39 cellular contexts compared by ENCODE assay signal in the genomic region with DNA sequence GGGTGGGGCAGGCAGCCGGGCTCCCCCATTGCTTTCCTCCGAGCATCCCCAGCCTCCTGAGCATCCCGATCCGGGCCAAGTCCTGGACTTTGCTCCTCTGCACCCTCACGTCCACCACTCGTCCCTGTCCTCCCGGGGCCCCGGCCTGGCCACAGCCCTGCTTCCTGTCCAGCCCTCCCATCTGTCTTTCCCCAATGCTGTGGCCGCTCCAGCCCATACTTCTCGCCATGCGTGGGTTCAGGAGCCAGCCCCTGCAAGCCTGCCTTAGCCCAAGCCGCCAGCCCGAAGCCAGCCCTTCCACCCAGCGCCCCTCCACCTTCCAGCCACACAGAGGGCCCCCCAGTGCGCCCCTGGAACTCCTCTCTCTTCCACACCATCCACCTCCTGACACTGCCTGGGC. TPM values are rescaled to one million over a fixed set of nuclear protein-coding genes. Genes with fewer than 3 reads are reported as not detected.
A peak's percentile ranks its signal among the peaks of the same experiment; 100 is the strongest.
DNase-seq lines count a peak whose midpoint lies in the region; ATAC-seq and TF ChIP-seq lines count a peak whose summit lies in the region.
"Had no signal": no experiment of that assay in that cellular context is flagged by ENCODE, and none has a peak within 500 bp of the region (broad histone marks: within the 10 kb centered on the region; RNA-seq: fewer than 3 reads in every experiment).

No MANE protein-coding gene starts in this region.

- H3K4me2 ChIP-seq in mesenchymal stem cell (ENCODE audit: low read length, poor library complexity, severe bottlenecking), result no peak overlapping the region
- H3K4me2 ChIP-seq: A549 had no signal

- no peak overlapping the region for H3K4me3 ChIP-seq in heart right ventricle
- H3K4me3 ChIP-seq in right atrium auricular region, result no peak overlapping the region
- H3K4me3 ChIP-seq in mesenchymal stem cell (ENCODE audit: insufficient read depth in 1 of 2, low read depth in 1 of 2, low read length in 2 of 2), result no peak overlapping the region
- H3K4me3 ChIP-seq: A549, colonic mucosa, HAP-1, testis, vagina had no signal

- no peak overlapping the region for H3K27ac Mint-ChIP-seq in type B pancreatic cell
- H3K27ac Mint-ChIP-seq: activated CD8-positive, alpha-beta T cell treated with anti-CD3 and anti-CD28 coated beads for 36 hours; activated naive CD4-positive, alpha-beta T cell treated with anti-CD3 and anti-CD28 coated beads, Interleukin-2, amount 50 U/mL, for 72 hours; activated T-helper 1 cell treated with anti-CD3 and anti-CD28 coated beads, Interleukin-12 subunit alpha, Interleukin-12 subunit beta, Interleukin-2, Interleukin-4 antibody, amounts not matched to agents 30 ng/mL and 10 ng/mL and 1 ng/mL, durations not matched to agents 14 hours and 24 hours and 36 hours; CD4-positive, CD25-positive, alpha-beta regulatory T cell; effector memory CD8-positive, alpha-beta T cell; progenitor cell of endocrine pancreas had no signal

- no peak overlapping the region for H3K27ac ChIP-seq in heart right ventricle
- H3K27ac ChIP-seq in right atrium auricular region, result no peak overlapping the region
- H3K27ac ChIP-seq in mesenchymal stem cell (ENCODE audit: low read length, poor library complexity, severe bottlenecking), result no peak overlapping the region
- H3K27ac ChIP-seq: A549, colonic mucosa, HL-60, neutrophil, testis, vagina had no signal

- H2BK15ac ChIP-seq in mesenchymal stem cell (ENCODE audit: low read depth, poor library complexity, severe bottlenecking), result no peak overlapping the region

- H4K8ac ChIP-seq in mesenchymal stem cell (ENCODE audit: low read length), result peak overlapping the region; percentile 7

- H3K79me1 ChIP-seq in mesenchymal stem cell (replicated peaks; ENCODE audit: low read length, poor library complexity, severe bottlenecking), result no peaks in the 10 kb centered on the region

- H2BK12ac ChIP-seq in mesenchymal stem cell (ENCODE audit: low read length in 2 of 2), result peak overlapping the region in 1 of 2 experiments; percentile 71

- no peak overlapping the region for H3K23ac ChIP-seq in mesenchymal stem cell (ENCODE audit: low read length in 2 of 2)

- H3K14ac ChIP-seq in mesenchymal stem cell (ENCODE audit: low read length in 2 of 2), result no peak overlapping the region

- ATAC-seq in Right ventricle myocardium inferior, result no peak
- ATAC-seq in heart right ventricle, result no peak
- no peak for ATAC-seq in GM18909 (IDR thresholded peaks at IDR 0.05; ENCODE audit: poor library complexity, unreplicated experiment)
- ATAC-seq: A549; activated CD8-positive, alpha-beta T cell treated with anti-CD3 and anti-CD28 coated beads for 36 hours; activated naive CD4-positive, alpha-beta T cell treated with anti-CD3 and anti-CD28 coated beads, Interleukin-2, amount 50 U/mL, for 72 hours; effector memory CD8-positive, alpha-beta T cell; SK-N-SH treated with all-trans-retinoic acid at 6 μM for 48 hours had no signal

- 76 to 90% methylated on average over 10 of the region's 15 CpGs for WGBS in heart right ventricle, 2 donors
- WGBS in mesenchymal stem cell, result no CpG with 5 or more reads among the region's 15 CpGs

- H3K4me1 Mint-ChIP-seq in type B pancreatic cell (ENCODE audit: unreplicated experiment), result no peaks in the 10 kb centered on the region
- H3K4me1 Mint-ChIP-seq: CD4-positive, CD25-positive, alpha-beta regulatory T cell had no signal

- DNase-seq in Right ventricle myocardium inferior (ENCODE audit: missing footprints) (peak; percentile 16), heart right ventricle (no peak), right atrium auricular region (ENCODE audit: low spot score) (peak; percentile 21), mesenchymal stem cell (no peak), type B pancreatic cell (ENCODE audit: extremely low spot score, unreplicated experiment) (peak; percentile 31), activated gamma-delta T cell (lab: John Stamatoyannopoulos, UW) (no peak), DMS 273 (lab: John Stamatoyannopoulos, UW; ENCODE audit: unreplicated experiment) (no peak)
- DNase-seq: activated CD4-positive, alpha-beta T cell treated with anti-CD3 and anti-CD28 coated beads for 1 hour; activated CD8-positive, alpha-beta memory T cell treated with anti-CD3 and anti-CD28 coated beads, Interleukin-2, amount 50 U/mL, for 48 hours; activated CD8-positive, alpha-beta T cell treated with anti-CD3 and anti-CD28 coated beads for 36 hours; Calu3; CD4-positive, CD25-positive, alpha-beta regulatory T cell; colonic mucosa; DMS79 treated with DMSO at 0.1 percent for 48 hours; effector memory CD8-positive, alpha-beta T cell; erythroblast; head of caudate nucleus; KG1; kidney glomerular epithelial cell; mesendoderm; MM.1S; NCI-H1417; NCI-H2029 treated with DMSO at 0.1 percent for 48 hours; NCI-H524 treated with DMSO at 0.1 percent for 48 hours; NK-92 treated with Interleukin-12 subunit alpha and Interleukin-12 subunit beta, amount 100 ng/mL, for 24 hours; stimulated activated naive CD4-positive, alpha-beta T cell; T-helper 2 cell; testis had no signal

- no peak overlapping the region for H3K4me3 Mint-ChIP-seq in type B pancreatic cell
- H3K4me3 Mint-ChIP-seq: activated CD8-positive, alpha-beta T cell treated with anti-CD3 and anti-CD28 coated beads for 36 hours; activated T-helper 1 cell treated with anti-CD3 and anti-CD28 coated beads, Interleukin-12 subunit alpha, Interleukin-12 subunit beta, Interleukin-2, Interleukin-4 antibody, amounts not matched to agents 30 ng/mL and 10 ng/mL and 1 ng/mL, durations not matched to agents 14 hours and 24 hours and 36 hours; CD4-positive, CD25-positive, alpha-beta regulatory T cell; effector memory CD8-positive, alpha-beta T cell had no signal

- H4K91ac ChIP-seq in mesenchymal stem cell (ENCODE audit: low read length), result no peak overlapping the region

- no peak overlapping the region for H2AK5ac ChIP-seq in mesenchymal stem cell (ENCODE audit: low read length, severe bottlenecking)

- no peak overlapping the region for H3K9ac ChIP-seq in mesenchymal stem cell (ENCODE audit: low read length)

- H3K27me3 Mint-ChIP-seq in type B pancreatic cell, result no peaks in the 10 kb centered on the region
- H3K27me3 Mint-ChIP-seq: activated CD8-positive, alpha-beta T cell treated with anti-CD3 and anti-CD28 coated beads for 36 hours; CD4-positive, CD25-positive, alpha-beta regulatory T cell; effector memory CD8-positive, alpha-beta T cell; progenitor cell of endocrine pancreas had no signal

- no peak overlapping the region for H2BK120ac ChIP-seq in mesenchymal stem cell (ENCODE audit: low read depth, low read length)

- no peak overlapping the region for H2AFZ ChIP-seq in mesenchymal stem cell (ENCODE audit: low read depth, low read length)

- H3K18ac ChIP-seq in mesenchymal stem cell (ENCODE audit: low read depth in 1 of 2, low read length in 2 of 2), result peak overlapping the region in 1 of 2 experiments; percentile 40

- H3K4me1 ChIP-seq in heart right ventricle, result no peaks in the 10 kb centered on the region
- H3K4me1 ChIP-seq in right atrium auricular region, result no peaks in the 10 kb centered on the region
- H3K4me1 ChIP-seq in mesenchymal stem cell (ENCODE audit: control insufficient read depth, insufficient read depth, low read depth, low read length), result no peaks in the 10 kb centered on the region
- H3K4me1 ChIP-seq: A549, colonic mucosa, HAP-1, testis, vagina had no signal

- intact Hi-C loops in Right ventricle myocardium inferior (cut with DNase I) (no loop called here), heart right ventricle (cut with DNase I) (no loop called here)

- H3K27me3 ChIP-seq in heart right ventricle (no peaks in the 10 kb centered on the region), right atrium auricular region (no peaks in the 10 kb centered on the region), mesenchymal stem cell (ENCODE audit: control insufficient read depth in 1 of 2, insufficient read depth in 1 of 2, low read length in 2 of 2) (no peaks in the 10 kb centered on the region)
- H3K27me3 ChIP-seq: colonic mucosa, neutrophil, testis, vagina had no signal

- no peaks in the 10 kb centered on the region for H3K36me3 Mint-ChIP-seq in type B pancreatic cell
- H3K36me3 Mint-ChIP-seq: activated naive CD4-positive, alpha-beta T cell treated with anti-CD3 and anti-CD28 coated beads, Interleukin-2, amount 50 U/mL, for 72 hours; CD4-positive, CD25-positive, alpha-beta regulatory T cell had no signal

- TF ChIP-seq CTCF in heart right ventricle (IDR thresholded peaks at IDR 0.05) (no peak), right atrium auricular region (IDR thresholded peaks at IDR 0.05) (no peak), type B pancreatic cell (conservative IDR thresholded peaks at IDR 0.05) (no peak)

- H3K9me3 Mint-ChIP-seq in type B pancreatic cell, result no peaks in the 10 kb centered on the region
- H3K9me3 Mint-ChIP-seq: activated CD8-positive, alpha-beta T cell treated with anti-CD3 and anti-CD28 coated beads for 36 hours; activated naive CD4-positive, alpha-beta T cell treated with anti-CD3 and anti-CD28 coated beads, Interleukin-2, amount 50 U/mL, for 72 hours; activated T-helper 1 cell treated with anti-CD3 and anti-CD28 coated beads, Interleukin-12 subunit alpha, Interleukin-12 subunit beta, Interleukin-2, Interleukin-4 antibody, amounts not matched to agents 30 ng/mL and 10 ng/mL and 1 ng/mL, durations not matched to agents 14 hours and 24 hours and 36 hours; CD4-positive, CD25-positive, alpha-beta regulatory T cell; effector memory CD8-positive, alpha-beta T cell had no signal

- H2BK5ac ChIP-seq in mesenchymal stem cell (ENCODE audit: low read depth, low read length, poor library complexity, severe bottlenecking), result no peak overlapping the region

- no peaks in the 10 kb centered on the region for H3K9me3 ChIP-seq in heart right ventricle
- H3K9me3 ChIP-seq in right atrium auricular region, result no peaks in the 10 kb centered on the region
- no peaks in the 10 kb centered on the region for H3K9me3 ChIP-seq in mesenchymal stem cell (ENCODE audit: control insufficient read depth, low read length)
- H3K9me3 ChIP-seq: A549, colonic mucosa, HAP-1, neutrophil, testis, vagina had no signal

- H3K36me3 ChIP-seq in heart right ventricle, result no peaks in the 10 kb centered on the region
- no peaks in the 10 kb centered on the region for H3K36me3 ChIP-seq in right atrium auricular region
- H3K36me3 ChIP-seq in mesenchymal stem cell (ENCODE audit: control insufficient read depth in 1 of 2, insufficient read depth in 2 of 2, low read depth in 1 of 2, low read length in 2 of 2), result no peaks in the 10 kb centered on the region
- H3K36me3 ChIP-seq: colonic mucosa, HAP-1, neutrophil, vagina had no signal

- H3K4ac ChIP-seq in mesenchymal stem cell (ENCODE audit: low read depth in 1 of 2, low read length in 2 of 2), result no peak overlapping the region

RNA-seq across cellular contexts. Expression of a gene that starts 23.8 kb away (rescaled TPM):
- total RNA-seq in Right ventricle myocardium inferior, result 107 TPM
- total RNA-seq in heart right ventricle, result 10 to 100 TPM; 45.9 to 95.8 (median 74.2) TPM
- 100 to 1,000 TPM; 225 to 356 TPM for polyA plus RNA-seq in heart right ventricle
- total RNA-seq in right atrium auricular region, result 100 to 1,000 TPM; 128 to 210 TPM
- 100 TPM for polyA plus RNA-seq in mesenchymal stem cell (2013, experiment 1 of 2)
- polyA plus RNA-seq in mesenchymal stem cell (2013, experiment 2 of 2), result 102 TPM
- 40.0 and 46.1 TPM in 2 replicates for total RNA-seq in type B pancreatic cell (ENCODE audit: low replicate concordance)

RNA-seq across cellular contexts. Expression of a gene that starts 26.7 kb away (rescaled TPM):
- total RNA-seq in Right ventricle myocardium inferior (611 TPM), heart right ventricle (1,000 to 10,000 TPM in 2 of 10 donors, 100 to 1,000 TPM in 8; 235 to 1,965 (median 391) TPM), right atrium auricular region (100 to 1,000 TPM; 449 to 551 TPM), type B pancreatic cell (ENCODE audit: low replicate concordance) (12,320 and 19,345 TPM in 2 replicates)
- polyA plus RNA-seq in heart right ventricle, result 1,000 to 10,000 TPM in 1 of 2 donors, 100 to 1,000 TPM in 1; 653 to 1,642 TPM
- polyA plus RNA-seq in mesenchymal stem cell (2013, experiment 1 of 2), result 1,600 TPM
- 1,515 TPM for polyA plus RNA-seq in mesenchymal stem cell (2013, experiment 2 of 2)
- total RNA-seq: activated CD8-positive, alpha-beta T cell treated with anti-CD3 and anti-CD28 coated beads for 36 hours; activated T-helper 1 cell treated with anti-CD3 and anti-CD28 coated beads, Interleukin-12 subunit alpha, Interleukin-12 subunit beta, Interleukin-2, Interleukin-4 antibody, amounts not matched to agents 30 ng/mL and 10 ng/mL and 1 ng/mL, durations not matched to agents 14 hours and 24 hours and 36 hours had no signal
- polyA plus RNA-seq: CD4-positive, CD25-positive, alpha-beta regulatory T cell had no signal

RNA-seq across cellular contexts. Expression of a gene that starts 51.5 kb away (rescaled TPM):
- total RNA-seq in Right ventricle myocardium inferior, result 36.3 TPM
- 10 to 100 TPM; 12.5 to 49.9 (median 39.9) TPM for total RNA-seq in heart right ventricle
- polyA plus RNA-seq in heart right ventricle, result 10 to 100 TPM; 45.7 to 48.5 TPM
- total RNA-seq in right atrium auricular region, result 10 to 100 TPM; 12.8 to 16.4 TPM
- polyA plus RNA-seq in mesenchymal stem cell (2013, experiment 1 of 2), result not detected
- not detected for polyA plus RNA-seq in mesenchymal stem cell (2013, experiment 2 of 2)
- total RNA-seq in type B pancreatic cell (ENCODE audit: low replicate concordance), result 17.3 and 40.9 TPM in 2 replicates
- total RNA-seq: bronchial epithelial cell, Calu3, progenitor cell of endocrine pancreas had no signal
- polyA plus RNA-seq: A549 had no signal

Comparison
In these comparisons a context has a peak if more than half of its experiments do, and no peak if none do; other contexts are left out.
1. DNase-seq: peak in Right ventricle myocardium inferior (single experiment), right atrium auricular region (single experiment) and type B pancreatic cell (single experiment); none in heart right ventricle (0 of 2), mesenchymal stem cell (single experiment), activated gamma-delta T cell (single experiment) and DMS 273 (single experiment).